ENCODE assay signal across 17 cellular contexts in the genomic region with DNA sequence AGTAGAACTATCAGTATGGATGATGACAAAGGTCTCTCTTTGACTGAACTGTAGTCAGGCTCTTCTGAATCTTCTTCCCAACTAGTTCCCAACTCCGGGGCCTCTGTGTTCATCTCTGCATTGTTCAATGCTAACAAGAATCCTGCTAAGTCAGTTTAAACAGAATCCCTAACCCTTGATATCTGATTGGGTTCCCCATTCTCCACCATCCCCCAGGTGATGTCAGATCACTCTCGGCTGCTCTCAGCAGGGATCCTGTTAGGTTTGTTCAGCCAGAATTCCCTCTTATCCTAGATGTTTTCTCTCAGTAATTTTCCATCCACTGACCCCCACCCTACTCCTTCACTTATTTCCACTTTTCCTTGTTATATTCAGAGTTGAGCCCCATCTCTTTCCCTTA.
DNase-seq lines count a peak whose midpoint lies in the region; ATAC-seq and TF ChIP-seq lines count a peak whose summit lies in the region.
"Had no signal": no experiment of that assay in that cellular context is flagged by ENCODE, and none has a peak within 500 bp of the region (broad histone marks: within the 10 kb centered on the region; RNA-seq: fewer than 3 reads in every experiment).

No MANE protein-coding gene starts in this region.

- ATAC-seq in GM23338 (peak; percentile 62), left lobe of liver (no peak)
- ATAC-seq: CD8-positive, alpha-beta T cell had no signal

- H3K4me2 ChIP-seq in GM23338 (peak overlapping the region; percentile 4; the same call in 1 of the 2 replicates), H9 (ENCODE audit: insufficient read depth, insufficient read length, low read length) (no peak overlapping the region), mesendoderm (ENCODE audit: low read length) (no peak overlapping the region)
- H3K4me2 ChIP-seq: BLaER1 had no signal

- H3K27ac Mint-ChIP-seq in GM23338 (no peak overlapping the region), H9 (peak overlapping the region in 2 of 3 experiments; percentile 9 to 65; a peak in 5 of 7 replicates), endodermal cell (peak overlapping the region; percentile 41)
- H3K27ac Mint-ChIP-seq: B cell had no signal

- no peak for TF ChIP-seq CTCF in GM23338 (conservative IDR thresholded peaks at IDR 0.05; ENCODE audit: low read depth in 2 of 2)
- no peak for TF ChIP-seq CTCF in H9 (conservative IDR thresholded peaks at IDR 0.05)
- TF ChIP-seq CTCF in endodermal cell (conservative IDR thresholded peaks at IDR 0.05) = no peak
- no peak for TF ChIP-seq CTCF in A673 (conservative IDR thresholded peaks at IDR 0.05; ENCODE audit: low read depth, low read length)

- WGBS in H9 (ENCODE audit: extremely low coverage, insufficient read length, low lambda C conversion rate) = no CpG with 5 or more reads among the region's 2 CpGs
- 57 to 62% methylated on average over 2 of the region's 2 CpGs for WGBS in endodermal cell (ENCODE audit: insufficient coverage in 1 of 2, insufficient read length in 1 of 2), 2 experiments
- no CpG with 5 or more reads among the region's 2 CpGs for WGBS in mesendoderm (ENCODE audit: extremely low coverage, insufficient coverage, low lambda C conversion rate)

- CTCF ChIA-PET in A673 (lab: Charles Lee) = no interaction called here

- no peak overlapping the region for H2BK15ac ChIP-seq in H9 (ENCODE audit: low read depth, low read length)
- H2BK15ac ChIP-seq in mesendoderm (replicated peaks; ENCODE audit: low read depth) = no peak overlapping the region

- no peak overlapping the region for H4K5ac ChIP-seq in H9 (ENCODE audit: insufficient read length, low read depth, low read length)
- H4K5ac ChIP-seq in mesendoderm (ENCODE audit: low read length) = no peak overlapping the region

- no peak overlapping the region for H3K14ac ChIP-seq in H9 (ENCODE audit: insufficient read depth, low read length)

- H3K9me2 ChIP-seq in GM23338 (ENCODE audit: insufficient read depth) = 0 out of 2 replicates have a peak, but pooled peaks cover 3% of the 10 kb centered on the region

- no peak overlapping the region for H3T11ph ChIP-seq in H9 (ENCODE audit: low read length)

- H2BK12ac ChIP-seq in H9 (ENCODE audit: insufficient read length, low read depth, low read length) = no peak overlapping the region

- no peaks in the 10 kb centered on the region for H3K36me3 ChIP-seq in GM23338 (ENCODE audit: insufficient read depth)
- peaks cover 21% of the 10 kb centered on the region for H3K36me3 ChIP-seq in endodermal cell (ENCODE audit: control insufficient read depth, insufficient read depth, low read length)
- H3K36me3 ChIP-seq in mesendoderm (ENCODE audit: control insufficient read depth, insufficient read depth, low read length) = no peaks in the 10 kb centered on the region
- no peaks in the 10 kb centered on the region for H3K36me3 ChIP-seq in A673 (ENCODE audit: insufficient read depth, low read length, poor library complexity, severe bottlenecking)
- H3K36me3 ChIP-seq: HAP-1 had no signal

- no peak overlapping the region for H2BK120ac ChIP-seq in H9 (ENCODE audit: low read depth, low read length, poor library complexity, severe bottlenecking)
- H2BK120ac ChIP-seq in mesendoderm (ENCODE audit: low read depth, low read length) = no peak overlapping the region

- H3K9me3 Mint-ChIP-seq in GM23338 = no peaks in the 10 kb centered on the region
- no peaks in the 10 kb centered on the region for H3K9me3 Mint-ChIP-seq in H9
- H3K9me3 Mint-ChIP-seq in endodermal cell = no peaks in the 10 kb centered on the region
- H3K9me3 Mint-ChIP-seq: CD4-positive, CD25-positive, alpha-beta regulatory T cell; CD8-positive, alpha-beta T cell had no signal

- peaks cover 30% of the 10 kb centered on the region for H3K4me1 ChIP-seq in GM23338 (ENCODE audit: insufficient read depth)
- H3K4me1 ChIP-seq in H9 (ENCODE audit: insufficient read depth, low read length) = no peaks in the 10 kb centered on the region
- H3K4me1 ChIP-seq in endodermal cell (ENCODE audit: control insufficient read depth, insufficient read depth, low read length) = no peaks in the 10 kb centered on the region
- H3K4me1 ChIP-seq in mesendoderm (ENCODE audit: control insufficient read depth, low read depth, low read length) = peaks cover 4% of the 10 kb centered on the region
- H3K4me1 ChIP-seq in A673 (ENCODE audit: insufficient read depth, low read length, poor library complexity, severe bottlenecking) = no peaks in the 10 kb centered on the region
- H3K4me1 ChIP-seq: BLaER1, Caco-2, HAP-1 had no signal

- intact Hi-C loops in A673 (cut with micrococcal nuclease; ENCODE audit: unreplicated experiment) = no loop called here

- no peak overlapping the region for H3K18ac ChIP-seq in H9 (ENCODE audit: insufficient read length, low read depth, low read length)
- H3K18ac ChIP-seq in mesendoderm (ENCODE audit: low read length) = no peak overlapping the region

- H3K79me1 ChIP-seq in H9 (ENCODE audit: insufficient read depth, low read depth, low read length, poor library complexity, severe bottlenecking) (no peaks in the 10 kb centered on the region), mesendoderm (ENCODE audit: low read length) (no peaks in the 10 kb centered on the region)

- H3K27ac ChIP-seq in GM23338 (ENCODE audit: low read depth) (no peak overlapping the region), H9 (ENCODE audit: insufficient read length, low read depth, low read length) (no peak overlapping the region), endodermal cell (ENCODE audit: low read depth, low read length) (no peak overlapping the region), mesendoderm (ENCODE audit: low read depth, low read length) (no peak overlapping the region), A673 (ENCODE audit: low read depth, low read length, poor library complexity, severe bottlenecking) (no peak overlapping the region)
- H3K27ac ChIP-seq: BLaER1, C4-2B, GM23248 had no signal

- H3K36me3 Mint-ChIP-seq in GM23338 (ENCODE audit: low read depth) (peaks cover 9% of the 10 kb centered on the region; the same call in 2 of the 3 replicates), H9 (ENCODE audit: insufficient read depth in 1 of 3, low read depth in 3 of 3) (peaks cover 12 to 14% (median 13%) of the 10 kb centered on the region in 3 experiments; a peak in 6 of 7 replicates), endodermal cell (ENCODE audit: low read depth) (peaks cover 29% of the 10 kb centered on the region)

- no peaks in the 10 kb centered on the region for H3K9me3 ChIP-seq in H9 (ENCODE audit: control insufficient read depth, low read depth, low read length)
- no peaks in the 10 kb centered on the region for H3K9me3 ChIP-seq in endodermal cell (ENCODE audit: control insufficient read depth, low read length)
- no peaks in the 10 kb centered on the region for H3K9me3 ChIP-seq in A673 (ENCODE audit: low read depth, low read length, poor library complexity, severe bottlenecking)
- H3K9me3 ChIP-seq: BLaER1, Caco-2, HAP-1 had no signal

- H3K4me1 Mint-ChIP-seq in GM23338 (peaks cover 34% of the 10 kb centered on the region), H9 (peaks cover 15 to 22% of the 10 kb centered on the region in 2 experiments), endodermal cell (peaks cover 16% of the 10 kb centered on the region)
- H3K4me1 Mint-ChIP-seq: B cell had no signal

- H3K27me3 Mint-ChIP-seq in GM23338 (ENCODE audit: insufficient read depth, low read depth, poor library complexity) (no peaks in the 10 kb centered on the region), H9 (ENCODE audit: low read depth) (no peaks in the 10 kb centered on the region), endodermal cell (ENCODE audit: insufficient read depth) (no peaks in the 10 kb centered on the region)
- H3K27me3 Mint-ChIP-seq: B cell; CD4-positive, CD25-positive, alpha-beta regulatory T cell had no signal

- no peak overlapping the region for H3K56ac ChIP-seq in H9 (ENCODE audit: insufficient read length, low read depth, low read length)
- no peak overlapping the region for H3K56ac ChIP-seq in mesendoderm (ENCODE audit: low read length)

- H2BK5ac ChIP-seq in H9 (ENCODE audit: insufficient read length, low read length) (no peak overlapping the region), mesendoderm (ENCODE audit: low read length) (no peak overlapping the region)

- H3K23me2 ChIP-seq in H9 (ENCODE audit: insufficient read length, low read depth, low read length, poor library complexity, severe bottlenecking) = no peaks in the 10 kb centered on the region

- no peak overlapping the region for H2BK20ac ChIP-seq in H9 (ENCODE audit: low read depth, low read length, poor library complexity, severe bottlenecking)

- POLR2A ChIA-PET in A673 (lab: Charles Lee; ENCODE audit: low non-redundant PET) = no interaction called here

- H4K8ac ChIP-seq in H9 (replicated peaks; ENCODE audit: insufficient read length, low read depth, low read length) (no peak overlapping the region), mesendoderm (ENCODE audit: low read depth, low read length) (no peak overlapping the region)

- H3K27me3 ChIP-seq in GM23338 (ENCODE audit: insufficient read depth) (no peaks in the 10 kb centered on the region), H9 (ENCODE audit: insufficient read depth, low read length) (no peaks in the 10 kb centered on the region), endodermal cell (ENCODE audit: control insufficient read depth, insufficient read depth, low read length, poor library complexity, severe bottlenecking) (no peaks in the 10 kb centered on the region), mesendoderm (ENCODE audit: insufficient read depth, low read length, poor library complexity) (no peaks in the 10 kb centered on the region), A673 (replicated peaks; ENCODE audit: insufficient read depth, low read depth, low read length, poor library complexity) (no peaks in the 10 kb centered on the region)
- H3K27me3 ChIP-seq: BLaER1 had no signal

- H3F3A ChIP-seq in GM23338 (replicated peaks; ENCODE audit: low read depth) = no peaks in the 10 kb centered on the region

- H3K79me2 ChIP-seq in GM23338 (replicated peaks; ENCODE audit: insufficient read depth) = no peaks in the 10 kb centered on the region
- no peaks in the 10 kb centered on the region for H3K79me2 ChIP-seq in H9 (ENCODE audit: insufficient read depth, low read length)
- no peaks in the 10 kb centered on the region for H3K79me2 ChIP-seq in mesendoderm (ENCODE audit: control insufficient read depth, insufficient read depth, low read length)

- no peak overlapping the region for H2AFZ ChIP-seq in GM23338
- no peak overlapping the region for H2AFZ ChIP-seq in H9 (ENCODE audit: low read length)
- H2AFZ ChIP-seq: GM23248 had no signal

- DNase-seq in GM23338 (ENCODE audit: low spot score) = peak; percentile 48
- DNase-seq in H9 = no peak
- DNase-seq in endodermal cell = peak; percentile 63
- peak; percentile 74 for DNase-seq in mesendoderm
- DNase-seq in NCI-H82 treated with DMSO at 0.1 percent for 48 hours (lab: John Stamatoyannopoulos, UW; ENCODE audit: unreplicated experiment) = no peak
- no peak for DNase-seq in A673 (ENCODE audit: low spot score)
- no peak for DNase-seq in left lobe of liver (ENCODE audit: low spot score)
- DNase-seq: Caco-2; CD4-positive, CD25-positive, alpha-beta regulatory T cell; CD8-positive, alpha-beta T cell; DMS153; DND-41; GM23248 had no signal

- no peak overlapping the region for H3K23ac ChIP-seq in H9 (ENCODE audit: insufficient read length, low read depth, low read length)
- H3K23ac ChIP-seq in mesendoderm (ENCODE audit: low read length) = no peak overlapping the region

- no peak overlapping the region for H2AK5ac ChIP-seq in H9 (ENCODE audit: insufficient read length, low read length)
- no peak overlapping the region for H2AK5ac ChIP-seq in mesendoderm (ENCODE audit: low read length)

- no TSS peak for BruUV-seq in A673 (replicated peaks; lab: Mats Ljungman, UMichigan)

- H3K4ac ChIP-seq in H9 (ENCODE audit: low read depth, low read length) = no peak overlapping the region
- no peak overlapping the region for H3K4ac ChIP-seq in mesendoderm (ENCODE audit: low read depth, low read length)

- H3K4me3 Mint-ChIP-seq in GM23338 (no peak overlapping the region), H9 (no peak overlapping the region), endodermal cell (no peak overlapping the region)
- H3K4me3 Mint-ChIP-seq: B cell; CD4-positive, CD25-positive, alpha-beta regulatory T cell; CD8-positive, alpha-beta T cell had no signal

- H3K9ac ChIP-seq in H9 (ENCODE audit: extremely low read depth, insufficient read length, low read length) = no peak overlapping the region
- H3K9ac ChIP-seq in endodermal cell (ENCODE audit: extremely low read depth, low read length, poor library complexity, severe bottlenecking) = no peak overlapping the region
- no peak overlapping the region for H3K9ac ChIP-seq in mesendoderm (ENCODE audit: low read length)
- H3K9ac ChIP-seq: BLaER1, GM23248 had no signal

- no peak overlapping the region for H3K4me3 ChIP-seq in GM23338
- peak overlapping the region; percentile 19 for H3K4me3 ChIP-seq in endodermal cell (ENCODE audit: low read length)
- no peak overlapping the region for H3K4me3 ChIP-seq in mesendoderm (ENCODE audit: low read length)
- no peak overlapping the region for H3K4me3 ChIP-seq in A673 (ENCODE audit: low read depth, low read length, poor library complexity, severe bottlenecking)
- H3K4me3 ChIP-seq: BLaER1, GM23248, HAP-1 had no signal

- H4K20me1 ChIP-seq in GM23338 (replicated peaks; ENCODE audit: insufficient read depth) (no peaks in the 10 kb centered on the region), H9 (ENCODE audit: control insufficient read depth, insufficient read depth, insufficient read length) (no peaks in the 10 kb centered on the region)
- H4K20me1 ChIP-seq: BLaER1 had no signal

- no peak overlapping the region for H4K91ac ChIP-seq in H9 (ENCODE audit: insufficient read length, low read depth, low read length)

Comparison
In these comparisons a context has a peak if more than half of its experiments do, and no peak if none do; other contexts are left out.
1. DNase-seq: peak in GM23338 (single experiment), endodermal cell (single experiment) and mesendoderm (single experiment); none in H9 (single experiment), NCI-H82 treated with DMSO at 0.1 percent for 48 hours (single experiment), A673 (single experiment) and left lobe of liver (single experiment).